In the genomic region with DNA sequence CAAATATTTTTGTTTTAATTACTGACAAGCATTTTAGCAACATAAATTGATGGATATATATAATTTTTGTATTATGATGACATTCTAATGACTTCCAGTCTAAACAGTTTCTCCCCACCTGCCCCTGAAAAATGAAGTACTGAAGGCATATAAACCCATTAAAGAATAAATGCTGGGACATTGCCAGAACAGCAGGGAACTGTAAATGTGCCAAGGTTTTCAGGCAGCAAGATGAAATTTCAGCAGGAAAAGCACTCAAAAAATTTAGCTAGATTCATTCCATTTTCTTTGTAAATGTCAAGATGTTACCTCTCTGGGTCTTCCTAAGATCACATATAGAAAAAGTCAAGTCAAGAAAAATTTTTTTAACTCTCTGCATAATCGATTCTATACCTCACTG, we compare ENCODE assay signal across 26 cellular contexts. TPM values are rescaled to one million over a fixed set of nuclear protein-coding genes. Genes with fewer than 3 reads are reported as not detected.
"Had no signal": no experiment of that assay in that cellular context is flagged by ENCODE, and none has a peak within 500 bp of the region (broad histone marks: within the 10 kb centered on the region; RNA-seq: fewer than 3 reads in every experiment).

No MANE protein-coding gene starts in this region.

- DNase-seq: activated CD4-positive, alpha-beta memory T cell treated with anti-CD3 and anti-CD28 coated beads for 36 hours; activated CD4-positive, alpha-beta T cell treated with anti-CD3 and anti-CD28 coated beads, Interleukin-2, amount 10 ng/mL, durations not matched to agents 7 days and 5 days; activated CD4-positive, CD25-positive, alpha-beta regulatory T cell; activated CD8-positive, alpha-beta memory T cell treated with anti-CD3 and anti-CD28 coated beads for 24 hours; activated gamma-delta T cell; activated naive CD4-positive, alpha-beta T cell treated with anti-CD3 and anti-CD28 coated beads for 36 hours; activated T-cell treated with anti-CD3 and anti-CD28 coated beads, Interleukin-2, amount 50 U/mL, for 48 hours; caudate nucleus; cortex of kidney; MG63; MV-4-11; NCI-H1092 treated with DMSO at 0.1 percent for 48 hours; NCI-H1436 treated with DMSO at 0.1 percent for 48 hours; NCI-H1930; NCI-H2171; NCI-H345; NCI-H510A; NCI-H526 treated with DMSO at 0.1 percent for 48 hours; PC-9; SHP77 treated with DMSO at 0.1 percent for 48 hours; T-helper 17 cell; T1000 had no signal

- H3K4me1 Mint-ChIP-seq: activated CD4-positive, alpha-beta T cell treated with anti-CD3 and anti-CD28 coated beads, Interleukin-2, amount 10 ng/mL, durations not matched to agents 7 days and 5 days had no signal

- ATAC-seq: activated T-helper 17 cell treated with anti-CD3 and anti-CD28 coated beads, Interleukin-2, amount 50 U/mL, for 72 hours; T-helper 17 cell had no signal

- H3K27ac Mint-ChIP-seq: activated CD4-positive, alpha-beta memory T cell treated with anti-CD3 and anti-CD28 coated beads for 36 hours; activated CD4-positive, alpha-beta T cell treated with anti-CD3 and anti-CD28 coated beads, Interleukin-2, amount 10 ng/mL, durations not matched to agents 7 days and 5 days; activated naive CD4-positive, alpha-beta T cell treated with anti-CD3 and anti-CD28 coated beads for 36 hours; activated naive CD8-positive, alpha-beta T cell; activated T-helper 17 cell treated with anti-CD3 and anti-CD28 coated beads, Interleukin-2, amount 50 U/mL, for 72 hours; T-helper 17 cell had no signal

- H3K27me3 Mint-ChIP-seq: activated CD4-positive, alpha-beta memory T cell treated with anti-CD3 and anti-CD28 coated beads for 36 hours; activated CD4-positive, alpha-beta T cell treated with anti-CD3 and anti-CD28 coated beads, Interleukin-2, amount 10 ng/mL, durations not matched to agents 7 days and 5 days; activated naive CD8-positive, alpha-beta T cell; activated T-helper 17 cell treated with anti-CD3 and anti-CD28 coated beads, Interleukin-2, amount 50 U/mL, for 72 hours; T-helper 17 cell had no signal

- H3K4me3 ChIP-seq: breast epithelium, MG63, PC-9 had no signal

- H3K9ac ChIP-seq: KMS-11 had no signal

- H3K27me3 ChIP-seq: breast epithelium, MG63 had no signal

- H3K9me3 ChIP-seq: breast epithelium, MG63 had no signal

- H3K4me1 ChIP-seq: breast epithelium had no signal

- H3K9me3 Mint-ChIP-seq: activated CD4-positive, alpha-beta memory T cell treated with anti-CD3 and anti-CD28 coated beads for 36 hours; activated CD4-positive, alpha-beta T cell treated with anti-CD3 and anti-CD28 coated beads, Interleukin-2, amount 10 ng/mL, durations not matched to agents 7 days and 5 days; activated naive CD4-positive, alpha-beta T cell treated with anti-CD3 and anti-CD28 coated beads for 36 hours; activated T-helper 17 cell treated with anti-CD3 and anti-CD28 coated beads, Interleukin-2, amount 50 U/mL, for 72 hours had no signal

- H3K4me3 Mint-ChIP-seq: activated CD4-positive, alpha-beta memory T cell treated with anti-CD3 and anti-CD28 coated beads for 36 hours; activated CD4-positive, alpha-beta T cell treated with anti-CD3 and anti-CD28 coated beads, Interleukin-2, amount 10 ng/mL, durations not matched to agents 7 days and 5 days; activated naive CD4-positive, alpha-beta T cell treated with anti-CD3 and anti-CD28 coated beads for 36 hours; activated naive CD8-positive, alpha-beta T cell; activated T-helper 17 cell treated with anti-CD3 and anti-CD28 coated beads, Interleukin-2, amount 50 U/mL, for 72 hours; T-helper 17 cell had no signal

RNA-seq across cellular contexts. Expression of a gene that starts 11.0 kb away (rescaled TPM):
- total RNA-seq: activated T-helper 17 cell treated with anti-CD3 and anti-CD28 coated beads, Interleukin-2, amount 50 U/mL, for 72 hours; PC-9; T-helper 17 cell had no signal
